11 cellular contexts compared by ENCODE assay signal in genomic region chr21:36542312-36543101, GRCh38.
DNase-seq lines count a peak whose midpoint lies in the region; ATAC-seq and TF ChIP-seq lines count a peak whose summit lies in the region.
"Had no signal": no experiment of that assay in that cellular context is flagged by ENCODE, and none has a peak within 500 bp of the region (broad histone marks: within the 10 kb centered on the region; RNA-seq: fewer than 3 reads in every experiment).

No MANE protein-coding gene starts in this region.

- H3K4me3 ChIP-seq in breast epithelium: peak overlapping the region in 2 of 3 donors; percentile 13 to 30
- H3K4me3 ChIP-seq in mammary epithelial cell (replicated peaks in 1 of 3; ENCODE audit: insufficient read depth in 1 of 3, low read depth in 2 of 3, low read length in 3 of 3): no peak overlapping the region
- no peak overlapping the region for H3K4me3 ChIP-seq in effector memory CD4-positive, alpha-beta T cell (ENCODE audit: insufficient read depth, low read depth, low read length, poor library complexity, severe bottlenecking)
- H3K4me3 ChIP-seq: BLaER1, pancreas had no signal

- ATAC-seq in HG02852 (IDR thresholded peaks at IDR 0.05; ENCODE audit: unreplicated experiment) (peak; percentile 76), WTC11 (peak; percentile 84)
- ATAC-seq in stimulated activated naive B cell treated with anti-CD40 and anti-IgM and Interleukin-4, amounts not matched to agents 10 μg/mL and 1 μg/mL and 100 μg/mL, for 72 hours (replicated peaks): peak; percentile 56 to 85

- no peak overlapping the region for H3K9ac ChIP-seq in mammary epithelial cell (ENCODE audit: insufficient read depth, low read length)
- H3K9ac ChIP-seq: BLaER1 had no signal

- peak in 2 of 3 donors; percentile 18 to 23 for TF ChIP-seq CTCF in breast epithelium (IDR thresholded peaks at IDR 0.05)
- TF ChIP-seq CTCF in mammary epithelial cell (conservative IDR thresholded peaks at IDR 0.05 in 1 of 2, IDR thresholded peaks at IDR 0.05 in 1 of 2; ENCODE audit: extremely low read depth in 1 of 2, insufficient read depth in 1 of 2, low read depth in 1 of 2, low read length in 2 of 2): peak in 1 of 2 donors; percentile 23
- TF ChIP-seq CTCF in WTC11 (IDR thresholded peaks at IDR 0.05): 0 out of 2 replicates have a peak, but pooled peaks have one; percentile 29

- no peak for TF ChIP-seq POLR2A in breast epithelium (IDR thresholded peaks at IDR 0.05)

- no peaks in the 10 kb centered on the region for H3K36me3 Mint-ChIP-seq in WTC11
- H3K36me3 Mint-ChIP-seq in stimulated activated naive B cell treated with anti-CD40 and anti-IgM and Interleukin-4, amounts not matched to agents 10 μg/mL and 1 μg/mL and 100 μg/mL, for 72 hours: no peaks in the 10 kb centered on the region

- no peaks in the 10 kb centered on the region for H3K36me3 ChIP-seq in breast epithelium
- H3K36me3 ChIP-seq in mammary epithelial cell (ENCODE audit: insufficient read depth, low read length): no peaks in the 10 kb centered on the region
- no peaks in the 10 kb centered on the region for H3K36me3 ChIP-seq in effector memory CD4-positive, alpha-beta T cell (ENCODE audit: control insufficient read depth, insufficient read depth, low read length)
- H3K36me3 ChIP-seq: BLaER1, pancreas had no signal

- no peak overlapping the region for H3K27ac Mint-ChIP-seq in WTC11
- no peak overlapping the region for H3K27ac Mint-ChIP-seq in stimulated activated naive B cell treated with anti-CD40 and anti-IgM and Interleukin-4, amounts not matched to agents 10 μg/mL and 1 μg/mL and 100 μg/mL, for 72 hours

- in situ Hi-C loops in mammary epithelial cell (cut with MboI; ENCODE audit: low sequenced_read_pairs in 2 of 2): no loop called here

- H3K4me2 ChIP-seq in mammary epithelial cell (ENCODE audit: insufficient read depth, low read depth, low read length): no peak overlapping the region
- H3K4me2 ChIP-seq: BLaER1 had no signal

- peaks cover 6% of the 10 kb centered on the region; the same call in 1 of the 2 replicates for H3K27me3 Mint-ChIP-seq in WTC11 (ENCODE audit: low read depth)
- H3K27me3 Mint-ChIP-seq in stimulated activated naive B cell treated with anti-CD40 and anti-IgM and Interleukin-4, amounts not matched to agents 10 μg/mL and 1 μg/mL and 100 μg/mL, for 72 hours: peaks cover 0 to 9% of the 10 kb centered on the region in 2 donors

- CTCF ChIA-PET in mammary epithelial cell (lab: Charles Lee; ENCODE audit: low non-redundant PET): no interaction called here
- CTCF ChIA-PET in WTC11 (lab: Charles Lee): interaction anchor here (0.5 kb wide), 1 partner anchor 333 kb away, joined by 3 read pairs; no protein-coding TSS in a partner anchor

- intact Hi-C loops in breast epithelium (cut with DNase I; ENCODE audit: low total_unique reads) (no loop called here), mammary epithelial cell (cut with micrococcal nuclease) (no loop called here)

- no peaks in the 10 kb centered on the region for H4K20me1 ChIP-seq in mammary epithelial cell (ENCODE audit: insufficient read depth, low read length)
- H4K20me1 ChIP-seq: BLaER1 had no signal

- H3K9me3 Mint-ChIP-seq in WTC11: no peaks in the 10 kb centered on the region
- H3K9me3 Mint-ChIP-seq in stimulated activated naive B cell treated with anti-CD40 and anti-IgM and Interleukin-4, amounts not matched to agents 10 μg/mL and 1 μg/mL and 100 μg/mL, for 72 hours: no peaks in the 10 kb centered on the region

- no TSS peak for BruUV-seq in mammary epithelial cell (replicated peaks; lab: Mats Ljungman, UMichigan)

- no peak overlapping the region for H2AFZ ChIP-seq in mammary epithelial cell (ENCODE audit: low read depth, low read length)

- dilution Hi-C loops in mammary epithelial cell (cut with HindIII; ENCODE audit: low sequenced_read_pairs): no loop called here

- H3K27ac ChIP-seq in breast epithelium (no peak overlapping the region), mammary epithelial cell (ENCODE audit: insufficient read depth, low read depth, low read length) (no peak overlapping the region), substantia nigra (ENCODE audit: low read depth, low read length, poor library complexity, severe bottlenecking) (no peak overlapping the region)
- H3K27ac ChIP-seq in effector memory CD4-positive, alpha-beta T cell (ENCODE audit: insufficient read depth, low read length, poor library complexity, severe bottlenecking): no peak overlapping the region
- H3K27ac ChIP-seq: BLaER1, pancreas had no signal

- H3K4me1 ChIP-seq in breast epithelium (no peaks in the 10 kb centered on the region), mammary epithelial cell (ENCODE audit: insufficient read depth, low read length) (no peaks in the 10 kb centered on the region)
- H3K4me1 ChIP-seq in effector memory CD4-positive, alpha-beta T cell (ENCODE audit: control insufficient read depth, insufficient read depth, low read length, poor library complexity, severe bottlenecking): no peaks in the 10 kb centered on the region
- H3K4me1 ChIP-seq: pancreas had no signal

- H3K79me2 ChIP-seq in mammary epithelial cell (ENCODE audit: insufficient read depth, low read length): no peaks in the 10 kb centered on the region

- peaks cover 0 to 15% of the 10 kb centered on the region in 2 donors for H3K27me3 ChIP-seq in breast epithelium
- peaks cover 18% of the 10 kb centered on the region for H3K27me3 ChIP-seq in mammary epithelial cell (ENCODE audit: insufficient read depth, low read length)
- no peaks in the 10 kb centered on the region for H3K27me3 ChIP-seq in effector memory CD4-positive, alpha-beta T cell (replicated peaks; ENCODE audit: control insufficient read depth, insufficient read depth, low read length, poor library complexity, severe bottlenecking)

- POLR2A ChIA-PET in WTC11 (lab: Charles Lee): interaction anchor here (0.5 kb wide), 1 partner anchor 121 kb away, joined by 3 read pairs; no protein-coding TSS in a partner anchor

- H3K4me1 Mint-ChIP-seq in WTC11: peaks cover 21% of the 10 kb centered on the region
- no peaks in the 10 kb centered on the region for H3K4me1 Mint-ChIP-seq in stimulated activated naive B cell treated with anti-CD40 and anti-IgM and Interleukin-4, amounts not matched to agents 10 μg/mL and 1 μg/mL and 100 μg/mL, for 72 hours

- no peaks in the 10 kb centered on the region for H3K9me3 ChIP-seq in breast epithelium
- no peaks in the 10 kb centered on the region for H3K9me3 ChIP-seq in mammary epithelial cell (replicated peaks; ENCODE audit: insufficient read depth, low read length)
- no peaks in the 10 kb centered on the region for H3K9me3 ChIP-seq in effector memory CD4-positive, alpha-beta T cell (ENCODE audit: control insufficient read depth, low read length)
- H3K9me3 ChIP-seq: BLaER1, pancreas had no signal

- 7% methylated on average over 18 of the region's 34 CpGs for WGBS in mammary epithelial cell (ENCODE audit: low coverage, missing lambda C conversion rate)

- H3K4me3 Mint-ChIP-seq in WTC11: peak overlapping the region; percentile 29
- no peak overlapping the region for H3K4me3 Mint-ChIP-seq in stimulated activated naive B cell treated with anti-CD40 and anti-IgM and Interleukin-4, amounts not matched to agents 10 μg/mL and 1 μg/mL and 100 μg/mL, for 72 hours

- DNase-seq in breast epithelium (ENCODE audit: low spot score in 2 of 2): no peak
- no peak for DNase-seq in mammary epithelial cell
- peak; percentile 67 for DNase-seq in WTC11 (ENCODE audit: low spot score)
- DNase-seq in stimulated activated naive B cell treated with anti-CD40 and anti-IgM and Interleukin-4, amounts not matched to agents 10 μg/mL and 1 μg/mL and 100 μg/mL, for 72 hours: peak; percentile 8
- no peak for DNase-seq in effector memory CD4-positive, alpha-beta T cell
- DNase-seq in NCI-H2081 (lab: John Stamatoyannopoulos, UW): no peak
- no peak for DNase-seq in substantia nigra (lab: John Stamatoyannopoulos, UW)
- DNase-seq: IMR-90 had no signal

TF ChIP-seq in WTC11, 78 proteins besides CTCF, POLR2A, EP300 and RAD21 (continues in another document):
- TF ChIP-seq ZBTB21 (CRISPR knock-in tag; IDR thresholded peaks at IDR 0.05; ENCODE audit: borderline replicate concordance) (peak; percentile 36; the same call in 1 of the 2 replicates), NR3C1 (CRISPR knock-in tag; conservative IDR thresholded peaks at IDR 0.05; ENCODE audit: low read depth) (no peak), USF2 (CRISPR knock-in tag; IDR thresholded peaks at IDR 0.05) (0 out of 2 replicates have a peak, but pooled peaks have one; percentile 1), CREM (CRISPR knock-in tag; IDR thresholded peaks at IDR 0.05) (no peak), ZMAT4 (CRISPR knock-in tag; IDR thresholded peaks at IDR 0.05) (no peak), TEAD1 (CRISPR knock-in tag; IDR thresholded peaks at IDR 0.05) (0 out of 2 replicates have a peak, but pooled peaks have one; percentile 47)
- TF ChIP-seq, protein P1, sequence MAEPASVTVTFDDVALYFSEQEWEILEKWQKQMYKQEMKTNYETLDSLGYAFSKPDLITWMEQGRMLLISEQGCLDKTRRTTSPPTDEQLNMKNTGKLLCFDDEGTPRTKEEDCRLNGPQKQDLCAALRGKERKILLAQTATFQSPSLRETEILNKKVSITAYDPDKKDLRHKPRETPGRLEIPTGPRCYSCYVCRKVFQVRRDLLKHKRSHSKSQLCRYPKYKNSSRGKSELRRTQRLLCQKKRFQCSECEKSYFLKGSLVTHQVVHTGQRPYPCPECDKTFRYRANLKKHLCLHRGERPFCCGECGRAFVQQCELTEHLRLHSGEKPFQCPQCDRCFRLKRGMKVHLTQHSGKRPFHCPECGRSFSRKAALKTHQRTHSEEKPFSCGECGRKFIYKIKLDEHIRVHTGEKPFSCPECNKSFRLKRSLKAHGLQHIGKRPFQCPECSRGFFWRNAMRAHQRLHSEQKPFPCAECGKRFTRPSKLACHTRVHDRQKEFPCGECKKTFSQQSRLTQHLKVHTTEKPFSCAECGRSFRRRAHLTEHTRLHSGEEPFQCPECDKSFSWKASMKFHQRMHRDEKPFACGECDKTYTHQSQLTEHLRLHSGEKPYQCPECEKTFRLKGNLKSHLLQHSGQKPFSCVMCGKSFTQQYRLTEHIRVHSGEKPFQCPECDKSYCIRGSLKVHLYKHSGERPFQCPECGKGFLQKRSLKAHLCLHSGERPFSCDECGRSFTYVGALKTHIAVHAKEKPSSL (CRISPR knock-in tag; conservative IDR thresholded peaks at IDR 0.05): no peak

Comparison
In these comparisons a context has a peak if more than half of its experiments do, and no peak if none do; other contexts are left out.
1. H3K4me3 ChIP-seq: peak in breast epithelium (2 of 3); none in mammary epithelial cell (0 of 3) and effector memory CD4-positive, alpha-beta T cell (single experiment).
2. DNase-seq: peak in WTC11 (single experiment) and stimulated activated naive B cell treated with anti-CD40 and anti-IgM and Interleukin-4, amounts not matched to agents 10 μg/mL and 1 μg/mL and 100 μg/mL, for 72 hours (single experiment); none in breast epithelium (0 of 2), mammary epithelial cell (single experiment), effector memory CD4-positive, alpha-beta T cell (0 of 3), NCI-H2081 (0 of 2) and substantia nigra (0 of 49).
3. Peak in every context shown above with its lines, with median percentiles within 50 percentile points of each other: ATAC-seq.